Comparison of ENCODE assay signal across 9 cellular contexts in the genomic region with DNA sequence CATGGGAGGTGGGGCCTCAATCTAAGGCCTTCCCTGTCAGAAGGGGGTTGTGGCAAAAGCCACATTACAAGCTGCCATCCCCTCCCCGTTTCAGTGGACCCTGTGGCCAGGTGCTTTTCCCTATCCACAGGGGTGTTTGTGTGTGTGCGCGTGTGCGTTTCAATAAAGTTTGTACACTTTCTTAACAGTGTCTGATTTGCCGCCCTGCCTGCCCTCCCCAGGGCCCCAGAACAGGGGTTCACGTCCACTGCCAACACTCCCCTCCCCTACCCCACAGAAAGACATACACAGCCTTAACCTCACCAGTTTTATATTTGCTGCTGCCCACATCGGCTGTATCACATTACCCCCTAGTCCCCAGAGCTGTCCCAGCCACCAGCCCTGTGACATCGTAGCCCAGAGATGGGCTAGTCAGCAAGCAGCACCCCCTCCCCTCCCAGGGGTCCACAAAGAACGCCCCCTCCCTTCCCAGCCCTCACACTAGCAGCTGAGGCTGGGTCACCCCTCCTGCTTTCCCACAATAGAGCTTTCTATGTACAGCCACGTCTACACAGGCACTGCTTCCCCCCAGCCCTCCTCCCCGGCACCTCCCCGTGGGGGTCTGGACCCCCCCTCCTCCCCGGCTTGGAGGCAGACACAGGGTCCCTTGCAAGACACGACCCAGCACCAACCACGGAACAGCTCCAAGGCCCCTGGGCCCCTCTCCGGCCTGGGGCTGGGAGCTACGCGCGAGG. TPM values are rescaled to one million over a fixed set of nuclear protein-coding genes. Genes with fewer than 3 reads are reported as not detected.
DNase-seq lines count a peak whose midpoint lies in the region; ATAC-seq, FAIRE-seq and TF ChIP-seq lines count a peak whose summit lies in the region.
"Had no signal": no experiment of that assay in that cellular context is flagged by ENCODE, and none has a peak within 500 bp of the region (broad histone marks: within the 10 kb centered on the region; RNA-seq: fewer than 3 reads in every experiment).

No MANE protein-coding gene starts in this region.

- no peak for DNase-seq in HTR-8/SVneo (ENCODE audit: insufficient read length, low spot score)
- no peak for DNase-seq in endodermal cell
- DNase-seq in neural progenitor cell (ENCODE audit: low spot score), result no peak
- no peak for DNase-seq in left lobe of liver (ENCODE audit: low spot score)
- DNase-seq in kidney, result no peak
- DNase-seq in PC-9, result no peak
- DNase-seq: NCI-H1048 had no signal

- H3K4me1 Mint-ChIP-seq in endodermal cell (no peaks in the 10 kb centered on the region), neural progenitor cell (peaks cover 4% of the 10 kb centered on the region)

- peak overlapping the region; percentile 85 to 97 (median 93) for H3K4me2 ChIP-seq in BLaER1 treated with 17β-estradiol and CSF1 and Interleukin-3, amounts not matched to agents 10 nM and 100 nM
- H3K4me2 ChIP-seq in neural progenitor cell (peak overlapping the region; percentile 73), PC-9 (no peak overlapping the region)

- peaks cover 29 to 41% (median 33%) of the 10 kb centered on the region in 11 experiments for H3K27me3 ChIP-seq in BLaER1 treated with 17β-estradiol and CSF1 and Interleukin-3, amounts not matched to agents 10 nM and 100 nM
- H3K27me3 ChIP-seq in endodermal cell (ENCODE audit: control insufficient read depth, insufficient read depth, low read length, poor library complexity, severe bottlenecking), result no peaks in the 10 kb centered on the region
- H3K27me3 ChIP-seq in neural progenitor cell, result peaks cover 12% of the 10 kb centered on the region
- no peaks in the 10 kb centered on the region for H3K27me3 ChIP-seq in PC-9 (ENCODE audit: insufficient read depth, low read depth)

- H3K79me2 ChIP-seq in neural progenitor cell (ENCODE audit: low read depth) (peaks cover 4% of the 10 kb centered on the region), PC-9 (ENCODE audit: low read depth) (no peaks in the 10 kb centered on the region)

- peaks cover 26 to 79% (median 46%) of the 10 kb centered on the region in 11 experiments; a peak in 20 of 22 replicates for H4K20me1 ChIP-seq in BLaER1 treated with 17β-estradiol and CSF1 and Interleukin-3, amounts not matched to agents 10 nM and 100 nM
- H4K20me1 ChIP-seq in neural progenitor cell (ENCODE audit: low read depth) (peaks cover 62% of the 10 kb centered on the region), PC-9 (ENCODE audit: insufficient read depth) (0 out of 2 replicates have a peak, but pooled peaks cover 3% of the 10 kb centered on the region)

- 70 to 97% methylated on average over 6 to 19 of the region's 19 CpGs for WGBS in endodermal cell (ENCODE audit: insufficient coverage in 1 of 2, insufficient read length in 1 of 2), 2 experiments

- CTCF ChIA-PET in PC-9 (lab: Charles Lee), result interaction anchor here (0.6 kb wide), 1 partner anchor 125 kb away, joined by 19 read pairs; no protein-coding TSS in a partner anchor

- FAIRE-seq in HTR-8/SVneo (lab: Jason Lieb, UNC) (peak; percentile 28), kidney (lab: Jason Lieb, UNC) (no peak)

- H3K9ac ChIP-seq in BLaER1 treated with 17β-estradiol and CSF1 and Interleukin-3, amounts not matched to agents 10 nM and 100 nM, result peak overlapping the region; percentile 33 to 73 (median 59); a peak in 15 of 22 replicates
- H3K9ac ChIP-seq in endodermal cell (ENCODE audit: extremely low read depth, low read length, poor library complexity, severe bottlenecking) (no peak overlapping the region), neural progenitor cell (no peak overlapping the region), kidney (ENCODE audit: low read length in 2 of 2) (no peak overlapping the region)

- TF ChIP-seq CTCF in endodermal cell (conservative IDR thresholded peaks at IDR 0.05), result no peak
- TF ChIP-seq CTCF in neural progenitor cell (IDR thresholded peaks at IDR 0.05), result no peak
- no peak for TF ChIP-seq CTCF in kidney (IDR thresholded peaks at IDR 0.05; ENCODE audit: borderline replicate concordance, extremely low read depth, insufficient read depth)
- no peak for TF ChIP-seq CTCF in PC-9 (conservative IDR thresholded peaks at IDR 0.05)

- no peaks in the 10 kb centered on the region for H3K9me2 ChIP-seq in PC-9 (ENCODE audit: insufficient read depth)

- POLR2A ChIA-PET in PC-9 (lab: Charles Lee; ENCODE audit: unreplicated experiment), result no interaction called here

- no peaks in the 10 kb centered on the region for H3K9me3 Mint-ChIP-seq in endodermal cell
- H3K9me3 Mint-ChIP-seq in neural progenitor cell, result no peaks in the 10 kb centered on the region

- H3K27ac Mint-ChIP-seq in endodermal cell (no peak overlapping the region), neural progenitor cell (peak overlapping the region; percentile 46)

- peaks cover 35 to 51% (median 42%) of the 10 kb centered on the region in 10 experiments for H3K4me1 ChIP-seq in BLaER1 treated with 17β-estradiol and CSF1 and Interleukin-3, amounts not matched to agents 10 nM and 100 nM
- H3K4me1 ChIP-seq in endodermal cell (ENCODE audit: control insufficient read depth, insufficient read depth, low read length), result no peaks in the 10 kb centered on the region
- no peaks in the 10 kb centered on the region for H3K4me1 ChIP-seq in neural progenitor cell
- no peaks in the 10 kb centered on the region for H3K4me1 ChIP-seq in kidney (ENCODE audit: control insufficient read depth in 1 of 2, insufficient read depth in 1 of 2, low read depth in 1 of 2, low read length in 2 of 2)
- no peaks in the 10 kb centered on the region for H3K4me1 ChIP-seq in PC-9 (replicated peaks; ENCODE audit: insufficient read depth)

- intact Hi-C loops in kidney (cut with DNase I) (no loop called here), PC-9 (cut with micrococcal nuclease; ENCODE audit: unreplicated experiment) (no loop called here)

- H3K36me3 ChIP-seq in BLaER1 treated with 17β-estradiol and CSF1 and Interleukin-3, amounts not matched to agents 10 nM and 100 nM, result peaks cover 24 to 51% (median 43%) of the 10 kb centered on the region in 11 experiments
- H3K36me3 ChIP-seq in endodermal cell (ENCODE audit: control insufficient read depth, insufficient read depth, low read length) (peaks cover 33% of the 10 kb centered on the region), neural progenitor cell (no peaks in the 10 kb centered on the region), kidney (ENCODE audit: control insufficient read depth in 1 of 2, insufficient read depth in 2 of 2, low read length in 2 of 2) (peaks cover 8 to 11% of the 10 kb centered on the region in 2 donors), PC-9 (ENCODE audit: low read depth) (no peaks in the 10 kb centered on the region)

- no peak overlapping the region for H3K27ac ChIP-seq in BLaER1 treated with 17β-estradiol and CSF1 and Interleukin-3, amounts not matched to agents 10 nM and 100 nM
- H3K27ac ChIP-seq in endodermal cell (ENCODE audit: low read depth, low read length) (no peak overlapping the region), neural progenitor cell (no peak overlapping the region), kidney (ENCODE audit: low read depth in 2 of 2, low read length in 2 of 2) (no peak overlapping the region), PC-9 (no peak overlapping the region)

- BruUV-seq in PC-9 (replicated peaks; lab: Mats Ljungman, UMichigan), result no TSS peak

- ATAC-seq in GM21576 (IDR thresholded peaks at IDR 0.05; ENCODE audit: unreplicated experiment) (no peak), left lobe of liver (no peak)

- H3K4me3 ChIP-seq in BLaER1 treated with 17β-estradiol and CSF1 and Interleukin-3, amounts not matched to agents 10 nM and 100 nM, result peak overlapping the region; percentile 43 to 69 (median 58)
- H3K4me3 ChIP-seq in endodermal cell (ENCODE audit: low read length), result no peak overlapping the region
- peak overlapping the region; percentile 41 for H3K4me3 ChIP-seq in neural progenitor cell
- no peak overlapping the region for H3K4me3 ChIP-seq in kidney (ENCODE audit: low read length in 2 of 2)
- no peak overlapping the region for H3K4me3 ChIP-seq in PC-9

- H3K27me3 Mint-ChIP-seq in endodermal cell (ENCODE audit: insufficient read depth) (peaks cover 3% of the 10 kb centered on the region), neural progenitor cell (ENCODE audit: insufficient read depth, low read depth) (peaks cover 15% of the 10 kb centered on the region)

- H2AFZ ChIP-seq in neural progenitor cell (replicated peaks) (no peak overlapping the region), PC-9 (no peak overlapping the region)

- peaks cover 33% of the 10 kb centered on the region for H3F3A ChIP-seq in neural progenitor cell (ENCODE audit: low read depth)
- H3F3A ChIP-seq in PC-9 (ENCODE audit: insufficient read depth, low read depth), result no peaks in the 10 kb centered on the region

- H3K9me3 ChIP-seq in BLaER1 treated with 17β-estradiol and CSF1 and Interleukin-3, amounts not matched to agents 10 nM and 100 nM (replicated peaks in 1 of 11), result no peaks in the 10 kb centered on the region
- H3K9me3 ChIP-seq in endodermal cell (ENCODE audit: control insufficient read depth, low read length) (no peaks in the 10 kb centered on the region), neural progenitor cell (ENCODE audit: low read depth) (no peaks in the 10 kb centered on the region), kidney (ENCODE audit: control insufficient read depth in 1 of 2, low read length in 2 of 2) (no peaks in the 10 kb centered on the region), PC-9 (ENCODE audit: insufficient read depth, low read depth) (no peaks in the 10 kb centered on the region)

- H3K4me3 Mint-ChIP-seq in endodermal cell (peak overlapping the region; percentile 43), neural progenitor cell (peak overlapping the region; percentile 41)

- H3K36me3 Mint-ChIP-seq in endodermal cell (ENCODE audit: low read depth), result peaks cover 19% of the 10 kb centered on the region
- H3K36me3 Mint-ChIP-seq in neural progenitor cell, result peaks cover 7% of the 10 kb centered on the region

RNA-seq across cellular contexts. Expression of a gene that starts 8.0 kb away (rescaled TPM):
- 100 to 1,000 TPM; 178 to 205 TPM for total RNA-seq in endodermal cell
- polyA plus RNA-seq in endodermal cell (2013, experiment 1 of 2), result 96.8 TPM
- polyA plus RNA-seq in endodermal cell (2013, experiment 2 of 2), result 86.7 TPM
- total RNA-seq in neural progenitor cell (ENCODE audit: low replicate concordance), result 28.2 and 98.6 TPM in 2 replicates
- total RNA-seq in left lobe of liver, result 111 TPM
- 353 TPM for total RNA-seq in kidney
- 235 TPM for polyA plus RNA-seq in kidney (ENCODE audit: insufficient read depth, low read depth, low replicate concordance)
- total RNA-seq in PC-9 (2021), result 226 and 413 TPM in 2 replicates

RNA-seq across cellular contexts. Expression of a gene that starts 10.6 kb away (rescaled TPM):
- 10 to 100 TPM; 45.7 to 51.9 TPM for total RNA-seq in endodermal cell
- polyA plus RNA-seq in endodermal cell (2013, experiment 1 of 2), result 48.1 TPM
- polyA plus RNA-seq in endodermal cell (2013, experiment 2 of 2), result 43.2 TPM
- total RNA-seq in neural progenitor cell (ENCODE audit: low replicate concordance), result 18.1 and 68.1 TPM in 2 replicates
- 0.20 TPM for total RNA-seq in left lobe of liver
- 0.94 TPM for total RNA-seq in kidney
- polyA plus RNA-seq in kidney (ENCODE audit: insufficient read depth, low read depth, low replicate concordance), result 1.6 TPM
- total RNA-seq in PC-9 (2021), result 8.3 and 11.8 TPM in 2 replicates

RNA-seq across cellular contexts. Expression of a gene that starts 28.5 kb away (rescaled TPM):
- total RNA-seq in endodermal cell (100 to 1,000 TPM; 191 to 201 TPM), neural progenitor cell (ENCODE audit: low replicate concordance) (61.2 and 146 TPM in 2 replicates), left lobe of liver (78.6 TPM), kidney (107 TPM), PC-9 (2021) (164 and 204 TPM in 2 replicates)
- polyA plus RNA-seq in endodermal cell (2013, experiment 1 of 2), result 87.4 TPM
- 82.3 TPM for polyA plus RNA-seq in endodermal cell (2013, experiment 2 of 2)
- polyA plus RNA-seq in kidney (ENCODE audit: insufficient read depth, low read depth, low replicate concordance), result 389 TPM

RNA-seq across cellular contexts. Expression of a gene that starts 36.4 kb away (rescaled TPM):
- total RNA-seq in endodermal cell (1 to 10 TPM; 5.2 to 8.5 TPM), neural progenitor cell (ENCODE audit: low replicate concordance) (4.7 and 8.0 TPM in 2 replicates), left lobe of liver (1.1 TPM), kidney (1.7 TPM), PC-9 (2021) (5.7 TPM in 2 replicates)
- polyA plus RNA-seq in endodermal cell (2013, experiment 1 of 2), result 12.8 TPM
- 10.6 TPM for polyA plus RNA-seq in endodermal cell (2013, experiment 2 of 2)
- 0.67 TPM for polyA plus RNA-seq in kidney (ENCODE audit: insufficient read depth, low read depth, low replicate concordance)

RNA-seq across cellular contexts. Expression of a gene that starts 44.7 kb away (rescaled TPM):
- total RNA-seq in endodermal cell (1 to 10 TPM; 1.0 to 2.1 TPM), neural progenitor cell (ENCODE audit: low replicate concordance) (0.09 and 0.58 TPM in 2 replicates), left lobe of liver (not detected), kidney (2.2 TPM), PC-9 (2021) (not detected in 2 replicates)
- 21.7 TPM for polyA plus RNA-seq in endodermal cell (2013, experiment 1 of 2)
- polyA plus RNA-seq in endodermal cell (2013, experiment 2 of 2), result 15.4 TPM
- polyA plus RNA-seq in kidney (ENCODE audit: insufficient read depth, low read depth, low replicate concordance), result 6.4 TPM

Comparison
In these comparisons a context has a peak if more than half of its experiments do, and no peak if none do; other contexts are left out.
1. H3K4me3 ChIP-seq: peak in BLaER1 treated with 17β-estradiol and CSF1 and Interleukin-3, amounts not matched to agents 10 nM and 100 nM (10 of 10) and neural progenitor cell (single experiment); none in endodermal cell (single experiment), kidney (0 of 2) and PC-9 (single experiment).
2. H3K9ac ChIP-seq: peak in BLaER1 treated with 17β-estradiol and CSF1 and Interleukin-3, amounts not matched to agents 10 nM and 100 nM (11 of 11); none in endodermal cell (single experiment), neural progenitor cell (single experiment) and kidney (0 of 2).